In the genomic region with DNA sequence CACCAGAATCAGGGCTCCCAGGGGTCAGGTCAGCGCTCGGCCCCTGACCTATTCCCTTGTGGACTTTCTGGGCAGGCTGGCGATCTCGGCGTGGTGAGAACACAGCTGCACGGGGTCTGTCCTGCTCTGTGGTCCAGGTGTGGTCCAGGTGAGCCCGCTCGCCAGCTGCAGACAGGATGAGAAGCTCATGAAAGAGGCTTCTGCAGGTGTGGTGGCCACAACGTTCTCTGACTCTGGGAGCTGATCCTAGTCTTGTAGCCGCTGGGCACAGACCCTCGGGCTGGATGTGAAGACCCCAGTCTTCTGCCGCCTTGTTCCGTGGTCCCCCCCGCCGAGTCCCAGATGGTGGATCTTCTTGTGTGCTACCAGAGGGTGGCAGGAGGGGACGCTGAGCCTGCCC, we compare ENCODE assay signal across 26 cellular contexts.
"Had no signal": no experiment of that assay in that cellular context is flagged by ENCODE, and none has a peak within 500 bp of the region (broad histone marks: within the 10 kb centered on the region; RNA-seq: fewer than 3 reads in every experiment).

No MANE protein-coding gene starts in this region.

- H3K36me3 ChIP-seq: esophagus squamous epithelium, sigmoid colon, thoracic aorta, tibial nerve, upper lobe of right lung, uterus had no signal

- H3K27me3 Mint-ChIP-seq: naive B cell; stimulated activated memory B cell treated with anti-CD40 and anti-IgM and Interleukin-4, amounts not matched to agents 10 μg/mL and 1 μg/mL and 100 μg/mL, for 72 hours had no signal

- H3K4me3 ChIP-seq: esophagus squamous epithelium, mucosa of descending colon, sigmoid colon, thoracic aorta, tibial nerve, upper lobe of right lung, uterus had no signal

- H3K9me3 ChIP-seq: esophagus squamous epithelium, mucosa of descending colon, sigmoid colon, thoracic aorta, tibial nerve, upper lobe of right lung, uterus had no signal

- H3K27me3 ChIP-seq: sigmoid colon, tibial nerve, upper lobe of right lung, uterus had no signal

- H3K4me1 Mint-ChIP-seq: mesothelial cell of epicardium; neural crest cell; stimulated activated memory B cell treated with anti-CD40 and anti-IgM and Interleukin-4, amounts not matched to agents 10 μg/mL and 1 μg/mL and 100 μg/mL, for 72 hours had no signal

- H3K9me3 Mint-ChIP-seq: effector memory CD8-positive, alpha-beta T cell; immature natural killer cell; mesothelial cell of epicardium; naive B cell; natural killer cell treated with Interleukin-12 subunit alpha and Interleukin-12 subunit beta and Interleukin-15 and Interleukin-18, amount 100 ng/mL, for 72 hours; neural crest cell; stimulated activated memory B cell treated with anti-CD40 and anti-IgM and Interleukin-4, amounts not matched to agents 10 μg/mL and 1 μg/mL and 100 μg/mL, for 72 hours had no signal

- DNase-seq: cortex of kidney; effector memory CD8-positive, alpha-beta T cell; erythroblast; esophagus squamous epithelium; foreskin melanocyte; hypothalamus; immature natural killer cell; islet precursor cell; kidney glomerular epithelial cell; left colon; mesenchymal stem cell; naive B cell; sigmoid colon; stimulated activated CD4-positive, alpha-beta T cell treated with anti-CD3 and anti-CD28 coated beads, Interleukin-4, amount 100 ng/mL, for 4 hours; stimulated activated naive CD8-positive, alpha-beta T cell treated with anti-CD3 and anti-CD28 coated beads, Interleukin-15, Interleukin-2, amounts not matched to agents 100 U/mL and 50 U/mL, for 24 hours; upper lobe of right lung; uterus had no signal

- H3K4me1 ChIP-seq: esophagus squamous epithelium, parathyroid adenoma, sigmoid colon, tibial nerve, upper lobe of right lung, uterus had no signal

- H3K27ac ChIP-seq: esophagus squamous epithelium, parathyroid adenoma, sigmoid colon, thoracic aorta, tibial nerve, upper lobe of right lung, uterus had no signal

- H3K27ac Mint-ChIP-seq: effector memory CD8-positive, alpha-beta T cell; immature natural killer cell; mesothelial cell of epicardium; natural killer cell treated with Interleukin-12 subunit alpha and Interleukin-12 subunit beta and Interleukin-15 and Interleukin-18, amount 100 ng/mL, for 72 hours; progenitor cell of endocrine pancreas; stimulated activated memory B cell treated with anti-CD40 and anti-IgM and Interleukin-4, amounts not matched to agents 10 μg/mL and 1 μg/mL and 100 μg/mL, for 72 hours had no signal

- H3K4me3 Mint-ChIP-seq: effector memory CD8-positive, alpha-beta T cell; immature natural killer cell; mesothelial cell of epicardium; naive B cell; natural killer cell treated with Interleukin-12 subunit alpha and Interleukin-12 subunit beta and Interleukin-15 and Interleukin-18, amount 100 ng/mL, for 72 hours; neural crest cell; stimulated activated memory B cell treated with anti-CD40 and anti-IgM and Interleukin-4, amounts not matched to agents 10 μg/mL and 1 μg/mL and 100 μg/mL, for 72 hours had no signal

- H3K36me3 Mint-ChIP-seq: immature natural killer cell; mesothelial cell of epicardium; natural killer cell treated with Interleukin-12 subunit alpha and Interleukin-12 subunit beta and Interleukin-15 and Interleukin-18, amount 100 ng/mL, for 72 hours had no signal

- ATAC-seq: effector memory CD8-positive, alpha-beta T cell; left colon; mucosa of descending colon; natural killer cell treated with Interleukin-12 subunit alpha and Interleukin-12 subunit beta and Interleukin-15 and Interleukin-18, amount 100 ng/mL, for 72 hours; stimulated activated memory B cell treated with anti-CD40 and anti-IgM and Interleukin-4, amounts not matched to agents 10 μg/mL and 1 μg/mL and 100 μg/mL, for 72 hours; stimulated activated naive CD8-positive, alpha-beta T cell treated with anti-CD3 and anti-CD28 coated beads, Interleukin-15, Interleukin-2, amounts not matched to agents 100 U/mL and 50 U/mL, for 24 hours; upper lobe of right lung had no signal
